ENCODE assay signal across 8 cellular contexts in the genomic region with DNA sequence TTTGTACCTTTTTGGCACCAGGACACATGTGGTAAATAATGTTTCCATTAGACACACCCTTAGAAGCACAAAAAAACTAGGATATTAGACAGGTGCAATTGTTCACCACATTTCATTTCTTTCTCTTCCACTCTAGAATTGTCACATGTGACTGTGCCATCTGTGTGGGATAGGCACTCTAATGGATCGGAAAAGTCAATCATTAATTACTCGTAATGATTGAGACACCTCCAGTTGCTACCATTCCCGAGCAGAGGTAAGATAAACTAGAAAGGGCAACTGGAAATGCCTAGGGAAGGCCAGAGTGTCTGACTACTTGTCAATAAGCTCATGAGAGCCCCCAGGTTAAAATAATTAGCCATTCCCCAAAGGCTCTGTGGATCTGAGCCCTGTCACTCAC.
"Had no signal": no experiment of that assay in that cellular context is flagged by ENCODE, and none has a peak within 500 bp of the region (broad histone marks: within the 10 kb centered on the region; RNA-seq: fewer than 3 reads in every experiment).

No MANE protein-coding gene starts in this region.

- H3K4me3 Mint-ChIP-seq: GM23338, H9 had no signal

- DNase-seq: H9, HCEC 1CT, IMR-90 had no signal

- H3K4me1 Mint-ChIP-seq: H9 had no signal

- H3K4me3 ChIP-seq: GM23338, K562 had no signal

- H3K9me3 Mint-ChIP-seq: GM23338, H9 had no signal

- FAIRE-seq: H1, H54 had no signal

- ATAC-seq: GM23338, K562 had no signal

- H3K27ac ChIP-seq: HL-60 had no signal

- H3K27ac Mint-ChIP-seq: GM23338, H9 had no signal
